Comparison of ENCODE assay signal across 9 cellular contexts in genomic region chr2:207796585-207797350, GRCh38. TPM values are rescaled to one million over a fixed set of nuclear protein-coding genes. Genes with fewer than 3 reads are reported as not detected.
DNase-seq lines count a peak whose midpoint lies in the region; ATAC-seq and TF ChIP-seq lines count a peak whose summit lies in the region.
"Had no signal": no experiment of that assay in that cellular context is flagged by ENCODE, and none has a peak within 500 bp of the region (broad histone marks: within the 10 kb centered on the region; RNA-seq: fewer than 3 reads in every experiment).

No MANE protein-coding gene starts in this region.

- dilution Hi-C loops in IMR-90 (cut with HindIII; ENCODE audit: low sequenced_read_pairs, unreplicated experiment), result no loop called here

- BruUV-seq in IMR-90 (replicated peaks; lab: Mats Ljungman, UMichigan), result no TSS peak

- H3K4me1 ChIP-seq in IMR-90 (ENCODE audit: control insufficient read depth, insufficient read depth, low read length) (peaks cover 7% of the 10 kb centered on the region), gastrocnemius medialis (peaks cover 8 to 10% of the 10 kb centered on the region in 2 donors)

- no peak overlapping the region for H4K5ac ChIP-seq in IMR-90 (ENCODE audit: low read depth, low read length)

- H3K4me2 ChIP-seq in IMR-90 (ENCODE audit: low read depth, low read length), result no peak overlapping the region

- 86% methylated on average over 1 of the region's 8 CpGs; no CpG with 5 or more reads in 1 of the 2 experiments for WGBS in IMR-90 (ENCODE audit: extremely low coverage in 2 of 2, insufficient read length in 1 of 2), 2 experiments

- no peaks in the 10 kb centered on the region for H3K79me1 ChIP-seq in IMR-90 (ENCODE audit: low read depth in 1 of 2, low read length in 2 of 2)

- no peak overlapping the region for H4K91ac ChIP-seq in IMR-90 (ENCODE audit: insufficient read depth, low read depth, low read length)

- H2BK5ac ChIP-seq in IMR-90 (ENCODE audit: low read depth, low read length, poor library complexity, severe bottlenecking), result no peak overlapping the region

- no peak overlapping the region for H3K4me3 ChIP-seq in IMR-90 (ENCODE audit: insufficient read depth, low read depth, low read length)
- H3K4me3 ChIP-seq in gastrocnemius medialis, result no peak overlapping the region
- H3K4me3 ChIP-seq: HAP-1 had no signal

- TF ChIP-seq CTCF in IMR-90 (conservative IDR thresholded peaks at IDR 0.05; ENCODE audit: low read depth, low read length) (no peak), gastrocnemius medialis (IDR thresholded peaks at IDR 0.05 in 4 of 5, conservative IDR thresholded peaks at IDR 0.05 in 1 of 5) (no peak)

- H3K27me3 ChIP-seq in IMR-90 (ENCODE audit: control insufficient read depth, insufficient read depth, low read length) (0 out of 2 replicates have a peak, but pooled peaks cover 2% of the 10 kb centered on the region), gastrocnemius medialis (no peaks in the 10 kb centered on the region)

- H3K27ac ChIP-seq in IMR-90 (ENCODE audit: insufficient read depth, low read length) (no peak overlapping the region), gastrocnemius medialis (no peak overlapping the region)

- 0 out of 2 replicates have a peak, but pooled peaks cover 3% of the 10 kb centered on the region for H3K9me1 ChIP-seq in IMR-90 (ENCODE audit: insufficient read depth, low read length)

- in situ Hi-C loops in IMR-90 (cut with MboI; ENCODE audit: low sequenced_read_pairs), result no loop called here
- in situ Hi-C loops in gastrocnemius medialis (cut with MboI; ENCODE audit: low sequenced_read_pairs in 4 of 4), result no loop called here

- TF ChIP-seq POLR2A in IMR-90 (IDR thresholded peaks at IDR 0.05; ENCODE audit: low read depth, low read length) (no peak), gastrocnemius medialis (IDR thresholded peaks at IDR 0.05) (no peak)

- H3K23ac ChIP-seq in IMR-90 (ENCODE audit: low read depth, low read length), result no peak overlapping the region

- no peak for TF ChIP-seq RAD21 in IMR-90 (IDR thresholded peaks at IDR 0.05; ENCODE audit: low read length)

- intact Hi-C loops in IMR-90 (cut with micrococcal nuclease) (no loop called here), left cardiac atrium (cut with DNase I) (no loop called here), gastrocnemius medialis (cut with DNase I; ENCODE audit: low total_unique reads) (no loop called here)

- no peak overlapping the region for H2AK5ac ChIP-seq in IMR-90 (ENCODE audit: low read depth, low read length)

- no peak overlapping the region for H3K9ac ChIP-seq in IMR-90 (ENCODE audit: low read depth, low read length)

- no peak overlapping the region for H4K8ac ChIP-seq in IMR-90 (ENCODE audit: low read depth in 2 of 2, low read length in 2 of 2)

- ATAC-seq in IMR-90 (ENCODE audit: low read depth), result peak; percentile 49
- peak; percentile 47 to 72 for ATAC-seq in left cardiac atrium
- peak; percentile 33 to 39 for ATAC-seq in gastrocnemius medialis
- no peak for ATAC-seq in HG02885 (IDR thresholded peaks at IDR 0.05; ENCODE audit: poor library complexity, unreplicated experiment)
- no peak for ATAC-seq in HG03469 (IDR thresholded peaks at IDR 0.05; ENCODE audit: unreplicated experiment)
- ATAC-seq in GM19351 (IDR thresholded peaks at IDR 0.05; ENCODE audit: unreplicated experiment), result no peak

- H3K56ac ChIP-seq in IMR-90 (ENCODE audit: extremely low read depth, insufficient read depth, low read length), result no peak overlapping the region

- DNase-seq in IMR-90 (peak; percentile 28), NCI-H82 (lab: John Stamatoyannopoulos, UW) (peak; percentile 92), left cardiac atrium (no peak), gastrocnemius medialis (no peak), foreskin melanocyte (no peak)

- no peak overlapping the region for H2BK20ac ChIP-seq in IMR-90 (ENCODE audit: low read depth, low read length)

- H3K9me3 ChIP-seq in IMR-90 (ENCODE audit: control insufficient read depth, insufficient read depth, low read length) (no peaks in the 10 kb centered on the region), gastrocnemius medialis (no peaks in the 10 kb centered on the region)
- H3K9me3 ChIP-seq: HAP-1 had no signal

- H3K14ac ChIP-seq in IMR-90 (replicated peaks; ENCODE audit: low read depth, low read length), result no peak overlapping the region; the same call in 1 of the 2 replicates

- H2BK15ac ChIP-seq in IMR-90 (ENCODE audit: low read depth, low read length), result no peak overlapping the region

- no peaks in the 10 kb centered on the region for H4K20me1 ChIP-seq in IMR-90 (ENCODE audit: insufficient read depth, low read length)

- CTCF ChIA-PET in IMR-90 (lab: Yijun Ruan, JAX), result interaction anchor here (0.6 to 0.7 kb wide), 3 partner anchors 10 to 225 kb away, joined by 3 read pairs; no protein-coding TSS in a partner anchor

- H3K36me3 ChIP-seq in IMR-90 (ENCODE audit: control insufficient read depth, insufficient read depth, low read length), result no peaks in the 10 kb centered on the region
- H3K36me3 ChIP-seq in gastrocnemius medialis, result no peaks in the 10 kb centered on the region
- H3K36me3 ChIP-seq: HAP-1 had no signal

- H2BK120ac ChIP-seq in IMR-90 (ENCODE audit: low read depth, low read length), result no peak overlapping the region

- H3K4ac ChIP-seq in IMR-90 (ENCODE audit: low read depth, low read length), result no peak overlapping the region

- peak overlapping the region; percentile 67 for H2AFZ ChIP-seq in IMR-90 (replicated peaks; ENCODE audit: low read length, poor library complexity)

- POLR2A ChIA-PET in IMR-90 (lab: Charles Lee; ENCODE audit: unreplicated experiment), result no interaction called here

- no peak overlapping the region for H3K18ac ChIP-seq in IMR-90 (ENCODE audit: low read depth, low read length)

- peak overlapping the region; percentile 40 for H2AK9ac ChIP-seq in IMR-90 (replicated peaks; ENCODE audit: low read depth, low read length, poor library complexity)

TF ChIP-seq in IMR-90, 13 proteins besides CTCF, POLR2A, EP300 and RAD21:
- TF ChIP-seq MAZ (IDR thresholded peaks at IDR 0.05; ENCODE audit: borderline replicate concordance, low read depth, low read length) (no peak), CHD1 (IDR thresholded peaks at IDR 0.05; ENCODE audit: low read depth, low read length) (no peak), RFX5 (IDR thresholded peaks at IDR 0.05; ENCODE audit: low read depth, low read length) (no peak), MXI1 (IDR thresholded peaks at IDR 0.05; ENCODE audit: borderline replicate concordance, low read depth, low read length) (no peak), ELK1 (IDR thresholded peaks at IDR 0.05; ENCODE audit: borderline replicate concordance, low read depth, low read length) (no peak), USF2 (IDR thresholded peaks at IDR 0.05; ENCODE audit: low read depth, low read length) (no peak), FOS (IDR thresholded peaks at IDR 0.05; ENCODE audit: low read depth, low read length) (no peak), MAFK (IDR thresholded peaks at IDR 0.05; ENCODE audit: low read depth, low read length) (no peak), NFE2L2 (IDR thresholded peaks at IDR 0.05; ENCODE audit: low read depth, low read length) (no peak), SMC3 (IDR thresholded peaks at IDR 0.05; ENCODE audit: low read depth, low read length) (no peak), RCOR1 (IDR thresholded peaks at IDR 0.05; ENCODE audit: insufficient replicate concordance, low read length) (no peak), CEBPB (IDR thresholded peaks at IDR 0.05; ENCODE audit: low read depth, low read length) (no peak), BHLHE40 (IDR thresholded peaks at IDR 0.05; ENCODE audit: low read depth, low read length) (no peak)
TF ChIP-seq in IMR-90: peak in this region for 0.

RNA-seq across cellular contexts. Expression of gene FZD5, which starts 27.1 kb away (rescaled TPM):
- total RNA-seq in IMR-90 (2012; rRNA removed) (under 0.01 TPM in 2 replicates), left cardiac atrium (1 to 10 TPM; 4.9 to 5.0 TPM), gastrocnemius medialis (1 to 10 TPM; 3.0 to 4.8 (median 3.4) TPM)
- 0.09 and 0.11 TPM in 2 replicates for polyA plus RNA-seq in IMR-90 (2012; rRNA removed)
- 0.06 and 0.09 TPM in 2 replicates for polyA plus RNA-seq in IMR-90 (2012; cell fraction: cytosol; rRNA removed)
- polyA plus RNA-seq in IMR-90 (2012; cell fraction: nucleus; rRNA removed; ENCODE audit: low replicate concordance), result 0.08 and 0.11 TPM in 2 replicates

Comparison
In these comparisons a context has a peak if more than half of its experiments do, and no peak if none do; other contexts are left out.
1. ATAC-seq: peak in IMR-90 (single experiment), left cardiac atrium (2 of 2) and gastrocnemius medialis (2 of 2); none in HG02885 (single experiment), HG03469 (single experiment) and GM19351 (single experiment).
2. DNase-seq: peak in IMR-90 (single experiment) and NCI-H82 (single experiment); none in left cardiac atrium (single experiment), gastrocnemius medialis (0 of 2) and foreskin melanocyte (single experiment).